ENCODE assay signal across 8 cellular contexts in the genomic region with DNA sequence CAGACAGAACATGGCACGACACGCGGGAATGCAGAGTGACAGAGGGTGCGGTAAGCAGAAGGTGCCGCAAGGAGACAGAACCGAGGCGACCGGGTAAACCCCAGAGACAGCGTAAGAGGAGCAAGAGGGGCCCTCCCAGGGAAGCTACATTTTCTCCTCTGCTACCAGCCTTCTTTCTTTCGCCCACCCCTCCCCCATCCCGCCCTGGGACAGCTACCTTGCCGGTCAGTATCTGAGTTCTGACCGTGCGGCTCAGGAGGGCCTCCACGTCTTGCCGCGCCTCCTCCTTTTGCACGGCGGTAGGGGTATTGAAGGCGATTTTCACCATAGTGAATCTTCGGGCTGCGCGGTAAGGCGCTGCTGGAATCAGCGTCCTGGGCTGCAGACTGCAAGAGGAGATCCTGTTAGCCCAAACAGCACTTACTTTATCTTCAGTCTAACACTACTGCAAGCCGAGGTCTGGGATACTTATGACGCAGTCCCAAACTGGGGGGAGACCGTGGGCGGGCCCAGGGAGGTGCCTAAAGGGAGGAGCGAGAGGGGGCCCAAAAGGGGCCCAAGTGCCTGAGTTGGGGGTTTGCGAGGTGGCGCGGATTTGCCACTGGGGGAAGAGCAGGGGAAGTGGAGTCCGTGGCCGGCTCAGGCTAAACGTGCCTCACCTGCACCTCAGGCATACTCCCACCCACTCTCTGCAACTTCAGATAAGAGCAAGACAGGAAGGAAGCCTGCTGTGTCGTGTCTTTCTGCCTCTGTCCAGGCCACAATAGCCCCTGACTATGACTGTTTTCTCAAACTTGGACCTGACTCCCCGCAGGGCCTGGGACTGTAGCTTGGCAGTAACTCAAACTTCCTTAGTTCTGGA. TPM values are rescaled to one million over a fixed set of nuclear protein-coding genes. Genes with fewer than 3 reads are reported as not detected.
DNase-seq lines count a peak whose midpoint lies in the region; TF ChIP-seq lines count a peak whose summit lies in the region.

A gene (minus strand): TSS at position 447 of the 862 bp plus-strand sequence. CDS start 119 bp downstream, at position 328.

- no peak within 1 kb of the TSS for H4K8ac ChIP-seq in H9 (replicated peaks; ENCODE audit: insufficient read length, low read depth, low read length)

- no peak within 1 kb of the TSS for H2BK5ac ChIP-seq in H9 (ENCODE audit: insufficient read length, low read length)

- H2BK12ac ChIP-seq in H9 (ENCODE audit: insufficient read length, low read depth, low read length), result no peak within 1 kb of the TSS

- H3K4ac ChIP-seq in H9 (ENCODE audit: low read depth, low read length), result no peak within 1 kb of the TSS

- peaks cover 47 to 57% of the 10 kb centered on the region in 2 experiments for H3K9me3 Mint-ChIP-seq in H9

- H3K79me2 ChIP-seq in H9 (ENCODE audit: insufficient read depth, low read length), result no peaks in the 10 kb centered on the region

- H3K4me1 ChIP-seq in H9 (ENCODE audit: insufficient read depth, low read length), result no peaks in the 10 kb centered on the region

- H3K14ac ChIP-seq in H9 (ENCODE audit: insufficient read depth, low read length), result peak within 1 kb of the TSS; percentile 8

- peak within 1 kb of the TSS; percentile 1 for H3K18ac ChIP-seq in H9 (ENCODE audit: insufficient read length, low read depth, low read length)

- no peak within 1 kb of the TSS for H2BK20ac ChIP-seq in H9 (ENCODE audit: low read depth, low read length, poor library complexity, severe bottlenecking)

- H3K56ac ChIP-seq in H9 (ENCODE audit: insufficient read length, low read depth, low read length), result no peak within 1 kb of the TSS

- no peaks in the 10 kb centered on the region for H4K20me1 ChIP-seq in H9 (ENCODE audit: control insufficient read depth, insufficient read depth, insufficient read length)

- POLR2A ChIA-PET in GM10248 (lab: Yijun Ruan, JAX), result no interaction called here

- WGBS in H9 (ENCODE audit: extremely low coverage, insufficient read length, low lambda C conversion rate), result no CpG with 5 or more reads among the region's 38 CpGs

- peak within 1 kb of the TSS; percentile 48 to 97 (median 96); a peak in 6 of 7 replicates for H3K27ac Mint-ChIP-seq in H9

- no peak within 1 kb of the TSS for H2AK5ac ChIP-seq in H9 (ENCODE audit: insufficient read length, low read length)

- H4K91ac ChIP-seq in H9 (ENCODE audit: insufficient read length, low read depth, low read length), result no peak within 1 kb of the TSS

- no peaks in the 10 kb centered on the region for H3K79me1 ChIP-seq in H9 (ENCODE audit: insufficient read depth, low read depth, low read length, poor library complexity, severe bottlenecking)

- peak within 1 kb of the TSS; percentile 38 for H3K9ac ChIP-seq in H9 (ENCODE audit: extremely low read depth, insufficient read length, low read length)

- CTCF ChIA-PET in GM10248 (lab: Yijun Ruan, JAX), result interaction anchor here (1.3 kb wide), 1 partner anchor 201 kb away, joined by 3 read pairs; no protein-coding TSS in a partner anchor

- peak within 1 kb of the TSS; percentile 72 to 89 for H3K4me3 Mint-ChIP-seq in H9

- no peak within 1 kb of the TSS for H3K27ac ChIP-seq in H9 (ENCODE audit: insufficient read length, low read depth, low read length)

- H2BK15ac ChIP-seq in H9 (ENCODE audit: low read depth, low read length), result no peak within 1 kb of the TSS

- peak within 1 kb of the TSS; percentile 47 for H3K4me3 ChIP-seq in iPS-11a (ENCODE audit: low read depth, low read length)

- H3K23me2 ChIP-seq in H9 (ENCODE audit: insufficient read length, low read depth, low read length, poor library complexity, severe bottlenecking), result peaks cover 13% of the 10 kb centered on the region

- H3K9me3 ChIP-seq in H9 (ENCODE audit: control insufficient read depth, low read depth, low read length), result peaks cover 5% of the 10 kb centered on the region

- no peak within 1 kb of the TSS for H3K23ac ChIP-seq in H9 (ENCODE audit: insufficient read length, low read depth, low read length)

- no peak within 1 kb of the TSS for H2BK120ac ChIP-seq in H9 (ENCODE audit: low read depth, low read length, poor library complexity, severe bottlenecking)

- no peaks in the 10 kb centered on the region for H3K27me3 Mint-ChIP-seq in H9 (ENCODE audit: low read depth)

- H3K4me1 Mint-ChIP-seq in H9, result peaks cover 24 to 29% of the 10 kb centered on the region in 2 experiments

- no peak for TF ChIP-seq CTCF in GM10248 (IDR thresholded peaks at IDR 0.05; ENCODE audit: control extremely low read depth, extremely low read depth, low read depth, missing control alignments)
- no peak for TF ChIP-seq CTCF in H9 (conservative IDR thresholded peaks at IDR 0.05)

- H3K4me2 ChIP-seq in H9 (ENCODE audit: insufficient read depth, insufficient read length, low read length), result peak within 1 kb of the TSS; percentile 64

- H2AFZ ChIP-seq in H9 (ENCODE audit: low read length), result no peak within 1 kb of the TSS

- no peak within 1 kb of the TSS for H4K5ac ChIP-seq in H9 (ENCODE audit: insufficient read length, low read depth, low read length)

- H3K27me3 ChIP-seq in H9 (ENCODE audit: insufficient read depth, low read length), result no peaks in the 10 kb centered on the region

- H3K36me3 Mint-ChIP-seq in H9 (ENCODE audit: insufficient read depth in 1 of 3, low read depth in 3 of 3), result peaks cover 0 to 4% (median 2%) of the 10 kb centered on the region in 3 experiments; a peak in 3 of 7 replicates

- DNase-seq in GM10248 (ENCODE audit: extremely low spot score), result peak; percentile 25
- DNase-seq in H9, result peak; percentile 60
- DNase-seq in SK-N-DZ (ENCODE audit: low spot score), result peak; percentile 0
- peak; percentile 63 for DNase-seq in activated naive CD4-positive, alpha-beta T cell treated with anti-CD3 and anti-CD28 coated beads, Interleukin-2, amount 50 U/mL, for 16 hours
- DNase-seq in stimulated activated CD4-positive, alpha-beta T cell treated with anti-CD3 and anti-CD28 coated beads, Interleukin-15, amount 100 ng/mL, for 1 hour (ENCODE audit: low read depth in 1 of 2, low spot score in 1 of 2), result peak; percentile 8 to 42
- no peak for DNase-seq in NCI-H1092 (lab: John Stamatoyannopoulos, UW)
- DNase-seq in medulla oblongata (ENCODE audit: extremely low spot score), result no peak

- no peak within 1 kb of the TSS for H3T11ph ChIP-seq in H9 (ENCODE audit: low read length)

RNA-seq across cellular contexts. Expression of the gene that starts here (rescaled TPM):
- total RNA-seq in H9 (2021), result 27.1 and 29.9 TPM in 2 replicates
- not detected in 2 replicates for polyA plus RNA-seq in SK-N-DZ (2014; cell fraction: cytosol; rRNA removed)
- not detected in 2 replicates for polyA plus RNA-seq in SK-N-DZ (2014; cell fraction: nucleus; rRNA removed)

Comparison
In these comparisons a context has a peak if more than half of its experiments do, and no peak if none do; other contexts are left out.
1. DNase-seq: peak in GM10248 (single experiment), H9 (single experiment), SK-N-DZ (single experiment), activated naive CD4-positive, alpha-beta T cell treated with anti-CD3 and anti-CD28 coated beads, Interleukin-2, amount 50 U/mL, for 16 hours (single experiment) and stimulated activated CD4-positive, alpha-beta T cell treated with anti-CD3 and anti-CD28 coated beads, Interleukin-15, amount 100 ng/mL, for 1 hour (2 of 2); none in NCI-H1092 (single experiment) and medulla oblongata (single experiment).